ENCODE assay signal across 23 cellular contexts in the genomic region with DNA sequence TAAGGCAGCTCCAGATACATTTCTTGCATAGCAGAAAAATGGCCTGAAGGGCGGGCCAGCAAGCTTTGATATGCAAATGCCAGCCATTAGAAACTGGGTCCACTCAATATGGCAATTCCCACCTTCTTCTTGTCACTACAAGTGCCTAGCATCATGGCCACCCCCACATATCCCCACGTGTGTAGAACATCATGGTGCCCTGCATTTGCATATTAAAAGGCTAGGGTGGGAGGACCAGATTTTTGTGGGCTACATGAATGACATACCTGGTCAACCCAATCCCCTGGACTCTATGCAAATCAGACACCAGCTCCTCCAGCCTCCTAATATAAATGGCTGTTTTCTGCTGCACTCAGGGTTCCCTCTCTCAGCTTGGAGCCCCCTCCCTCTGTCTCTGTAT. TPM values are rescaled to one million over a fixed set of nuclear protein-coding genes. Genes with fewer than 3 reads are reported as not detected.
"Had no signal": no experiment of that assay in that cellular context is flagged by ENCODE, and none has a peak within 500 bp of the region (broad histone marks: within the 10 kb centered on the region; RNA-seq: fewer than 3 reads in every experiment).

No MANE protein-coding gene starts in this region.

- H3K27me3 Mint-ChIP-seq: activated CD4-positive, alpha-beta memory T cell treated with anti-CD3 and anti-CD28 coated beads for 36 hours; activated naive CD8-positive, alpha-beta T cell treated with anti-CD3 and anti-CD28 coated beads, Interleukin-2, amount 10 ng/mL, durations not matched to agents 7 days and 5 days had no signal

- DNase-seq: activated CD4-positive, alpha-beta memory T cell treated with anti-CD3 and anti-CD28 coated beads for 36 hours; activated CD4-positive, alpha-beta T cell treated with anti-CD3 and anti-CD28 coated beads for 48 hours; activated CD4-positive, CD25-positive, alpha-beta regulatory T cell treated with anti-CD3 and anti-CD28 coated beads, Interleukin-2, amount 50 U/mL, for 72 hours; activated CD8-positive, alpha-beta memory T cell treated with anti-CD3 and anti-CD28 coated beads for 24 hours; activated naive CD4-positive, alpha-beta T cell treated with anti-CD3 and anti-CD28 coated beads, Interleukin-2, amount 50 U/mL, for 16 hours; activated naive CD8-positive, alpha-beta T cell treated with anti-CD3 and anti-CD28 coated beads, Interleukin-2, amount 10 ng/mL, durations not matched to agents 7 days and 5 days; activated T-cell treated with anti-CD3 and anti-CD28 coated beads, Interleukin-2, amount 50 U/mL, for 48 hours; Karpas-422; MM.1S; NCI-H1105; NCI-H1436; NCI-H187; NCI-H2081; NCI-H510A treated with DMSO at 0.1 percent for 48 hours; NCI-H69; NK-92 treated with Interleukin-12 subunit alpha and Interleukin-12 subunit beta, amount 100 ng/mL, for 24 hours; OCI-M1; RPMI8226 had no signal

- ATAC-seq: K562 had no signal

- H3K27me3 ChIP-seq: adrenal gland, breast epithelium, SJSA1 had no signal

- H3K27ac Mint-ChIP-seq: activated naive CD8-positive, alpha-beta T cell treated with anti-CD3 and anti-CD28 coated beads, Interleukin-2, amount 10 ng/mL, durations not matched to agents 7 days and 5 days; T-helper 1 cell treated with Interleukin-12 subunit alpha and Interleukin-12 subunit beta and Interleukin-4 antibody, amounts not matched to agents 30 μg/mL and 1 μg/mL, for 36 hours had no signal

- H3K36me3 ChIP-seq: adrenal gland, breast epithelium had no signal

- H3K4me3 Mint-ChIP-seq: activated CD4-positive, alpha-beta memory T cell treated with anti-CD3 and anti-CD28 coated beads for 36 hours; activated naive CD8-positive, alpha-beta T cell treated with anti-CD3 and anti-CD28 coated beads, Interleukin-2, amount 10 ng/mL, durations not matched to agents 7 days and 5 days; T-helper 1 cell treated with Interleukin-12 subunit alpha and Interleukin-12 subunit beta and Interleukin-4 antibody, amounts not matched to agents 30 μg/mL and 1 μg/mL, for 36 hours had no signal

- H3K4me3 ChIP-seq: breast epithelium, K562, SJSA1 had no signal

- H3K4me1 ChIP-seq: breast epithelium, SJSA1 had no signal

- H3K27ac ChIP-seq: breast epithelium, SJSA1 had no signal

RNA-seq across cellular contexts. Expression of gene PLN, which starts 31.7 kb away (rescaled TPM):
- total RNA-seq: activated CD4-positive, alpha-beta memory T cell treated with anti-CD3 and anti-CD28 coated beads for 36 hours; activated naive CD8-positive, alpha-beta T cell treated with anti-CD3 and anti-CD28 coated beads, Interleukin-2, amount 10 ng/mL, durations not matched to agents 7 days and 5 days; K562; SJSA1 had no signal
